Comparison of ENCODE assay signal across 11 cellular contexts in the genomic region with DNA sequence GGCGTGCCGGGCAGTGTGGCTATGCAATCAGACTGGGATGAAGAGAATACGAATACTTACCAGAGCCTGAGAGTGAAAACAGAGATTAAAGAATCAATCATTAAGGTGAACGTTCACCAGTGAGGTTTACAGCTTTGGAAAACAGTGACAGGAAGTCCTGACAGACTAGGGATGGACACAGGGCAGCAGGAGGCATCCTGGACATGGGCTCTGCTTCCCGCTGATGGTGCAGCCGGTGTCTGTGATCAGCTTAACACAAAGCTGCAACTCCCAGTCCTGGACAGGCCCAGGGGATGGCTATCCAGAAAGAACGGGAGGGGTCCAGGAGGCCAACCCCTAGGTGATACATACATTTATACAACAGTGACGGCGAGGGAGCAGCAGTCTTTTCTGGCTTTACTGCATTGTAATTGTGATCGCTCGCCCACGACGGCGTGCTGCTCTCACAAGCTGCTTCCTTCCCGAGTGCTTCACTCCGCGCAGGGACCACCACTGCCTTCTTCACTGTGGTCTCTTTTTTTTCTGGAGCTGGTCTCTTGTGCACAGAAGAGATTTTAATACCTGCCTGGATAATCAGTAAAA. TPM values are rescaled to one million over a fixed set of nuclear protein-coding genes. Genes with fewer than 3 reads are reported as not detected.
"Had no signal": no experiment of that assay in that cellular context is flagged by ENCODE, and none has a peak within 500 bp of the region (broad histone marks: within the 10 kb centered on the region; RNA-seq: fewer than 3 reads in every experiment).

No MANE protein-coding gene starts in this region.

- H3K27me3 Mint-ChIP-seq: activated naive CD4-positive, alpha-beta T cell treated with anti-CD3 and anti-CD28 coated beads, Interleukin-2, amount 10 ng/mL, durations not matched to agents 7 days and 5 days; memory B cell had no signal

- DNase-seq: activated CD4-positive, alpha-beta T cell treated with anti-CD3 and anti-CD28 coated beads, Interleukin-2, amount 50 U/mL, for 1 hour; activated CD4-positive, CD25-positive, alpha-beta regulatory T cell; activated naive CD4-positive, alpha-beta T cell treated with anti-CD3 and anti-CD28 coated beads, Interleukin-2, amount 10 ng/mL, durations not matched to agents 7 days and 5 days; stimulated activated CD4-positive, alpha-beta T cell treated with anti-CD3 and anti-CD28 coated beads, Interleukin-15, amount 100 ng/mL, for 24 hours; stimulated activated CD4-positive, alpha-beta T cell treated with anti-CD3 and anti-CD28 coated beads, Interleukin-4, amount 100 ng/mL, for 1 hour; stimulated activated naive CD4-positive, alpha-beta T cell treated with Interleukin-2 at 50 U/mL for 16 hours; trophoblast cell had no signal

- H3K4me3 Mint-ChIP-seq: activated naive CD4-positive, alpha-beta T cell treated with anti-CD3 and anti-CD28 coated beads, Interleukin-2, amount 10 ng/mL, durations not matched to agents 7 days and 5 days; memory B cell; nephron had no signal

- H3K9me3 Mint-ChIP-seq: activated naive CD4-positive, alpha-beta T cell treated with anti-CD3 and anti-CD28 coated beads, Interleukin-2, amount 10 ng/mL, durations not matched to agents 7 days and 5 days; memory B cell; nephron had no signal

- H3K27ac Mint-ChIP-seq: activated naive CD4-positive, alpha-beta T cell treated with anti-CD3 and anti-CD28 coated beads, Interleukin-2, amount 10 ng/mL, durations not matched to agents 7 days and 5 days; memory B cell; nephron had no signal

- ATAC-seq: body of pancreas had no signal

RNA-seq across cellular contexts. Expression of a gene that starts 46.9 kb away (rescaled TPM):
- total RNA-seq: SJSA1 had no signal
